Comparison of ENCODE assay signal across 17 cellular contexts in genomic region chr4:4418676-4419370, GRCh38. TPM values are rescaled to one million over a fixed set of nuclear protein-coding genes. Genes with fewer than 3 reads are reported as not detected.
DNase-seq lines count a peak whose midpoint lies in the region; ATAC-seq and TF ChIP-seq lines count a peak whose summit lies in the region.
"Had no signal": no experiment of that assay in that cellular context is flagged by ENCODE, and none has a peak within 500 bp of the region (broad histone marks: within the 10 kb centered on the region; RNA-seq: fewer than 3 reads in every experiment).

No MANE protein-coding gene starts in this region.

- H3K9ac ChIP-seq in Loucy (ENCODE audit: low read depth, low read length, poor library complexity, severe bottlenecking): peak overlapping the region; percentile 15

- H3K36me3 Mint-ChIP-seq in activated T-cell treated with anti-CD3 and anti-CD28 coated beads, Interleukin-2, amount 50 U/mL, for 4 hours (ENCODE audit: insufficient read depth): peaks cover 31% of the 10 kb centered on the region

- peak overlapping the region; percentile 48 to 61 for H3K27ac Mint-ChIP-seq in stimulated activated naive CD8-positive, alpha-beta T cell treated with anti-CD3 and anti-CD28 coated beads, Interleukin-15, amount 100 ng/mL, for 72 hours
- H3K27ac Mint-ChIP-seq: memory B cell had no signal

- H3K9me3 Mint-ChIP-seq in activated T-cell treated with anti-CD3 and anti-CD28 coated beads, Interleukin-2, amount 50 U/mL, for 4 hours: no peaks in the 10 kb centered on the region
- no peaks in the 10 kb centered on the region for H3K9me3 Mint-ChIP-seq in stimulated activated naive CD8-positive, alpha-beta T cell treated with anti-CD3 and anti-CD28 coated beads, Interleukin-15, amount 100 ng/mL, for 72 hours
- H3K9me3 Mint-ChIP-seq: neural crest cell had no signal

- H3K27me3 ChIP-seq in Loucy (ENCODE audit: insufficient read depth, low read length, poor library complexity, severe bottlenecking): no peaks in the 10 kb centered on the region

- H3K4me2 ChIP-seq in Loucy (ENCODE audit: low read depth, low read length, poor library complexity, severe bottlenecking): peak overlapping the region; percentile 64

- no peak for TF ChIP-seq CTCF in Loucy (conservative IDR thresholded peaks at IDR 0.05; ENCODE audit: low read length)

- no peaks in the 10 kb centered on the region for H3K79me2 ChIP-seq in Loucy (ENCODE audit: insufficient read depth, low read length)

- H3K9me2 ChIP-seq in Loucy (replicated peaks; ENCODE audit: low read depth, low read length): no peaks in the 10 kb centered on the region

- no peaks in the 10 kb centered on the region for H4K20me1 ChIP-seq in Loucy (ENCODE audit: insufficient read depth, low read length, poor library complexity, severe bottlenecking)

- peak overlapping the region; percentile 13 for H3K4me3 ChIP-seq in Loucy (ENCODE audit: low read length, poor library complexity, severe bottlenecking)

- peaks cover 26% of the 10 kb centered on the region; the same call in 1 of the 2 replicates for H3K36me3 ChIP-seq in Loucy (ENCODE audit: insufficient read depth, low read length)

- DNase-seq in activated T-cell treated with anti-CD3 and anti-CD28 coated beads, Interleukin-2, amount 50 U/mL, for 4 hours: no peak
- DNase-seq in activated T-cell treated with anti-CD3 and anti-CD28 coated beads for 4 hours (no peak), amniotic epithelial cell (ENCODE audit: low read depth) (peak; percentile 85), NCI-H1105 treated with DMSO at 0.1 percent for 48 hours (lab: John Stamatoyannopoulos, UW) (no peak), EL (no peak)
- DNase-seq in stimulated activated naive CD8-positive, alpha-beta T cell treated with anti-CD3 and anti-CD28 coated beads, Interleukin-15, amount 100 ng/mL, for 72 hours: no peak
- no peak for DNase-seq in effector CD8-positive, alpha-beta T cell (lab: John Stamatoyannopoulos, UW)
- DNase-seq: amniotic stem cell, DMS153, NCI-H226, SIG-M5, trophoblast cell had no signal

- no peaks in the 10 kb centered on the region for H3K27me3 Mint-ChIP-seq in activated T-cell treated with anti-CD3 and anti-CD28 coated beads, Interleukin-2, amount 50 U/mL, for 4 hours (ENCODE audit: low read depth)
- no peaks in the 10 kb centered on the region for H3K27me3 Mint-ChIP-seq in stimulated activated naive CD8-positive, alpha-beta T cell treated with anti-CD3 and anti-CD28 coated beads, Interleukin-15, amount 100 ng/mL, for 72 hours
- H3K27me3 Mint-ChIP-seq: memory B cell had no signal

- ATAC-seq in activated T-cell treated with anti-CD3 and anti-CD28 coated beads, Interleukin-2, amount 50 U/mL, for 4 hours: peak; percentile 42 to 57
- peak; percentile 71 for ATAC-seq in stimulated activated naive CD8-positive, alpha-beta T cell treated with anti-CD3 and anti-CD28 coated beads, Interleukin-15, amount 100 ng/mL, for 72 hours
- ATAC-seq: HepG2 had no signal

- H3K9me3 ChIP-seq in Loucy (ENCODE audit: insufficient read depth, low read depth, low read length): no peaks in the 10 kb centered on the region

- H3K4me1 Mint-ChIP-seq in activated T-cell treated with anti-CD3 and anti-CD28 coated beads, Interleukin-2, amount 50 U/mL, for 4 hours (ENCODE audit: low read depth): peaks cover 31% of the 10 kb centered on the region
- H3K4me1 Mint-ChIP-seq in stimulated activated naive CD8-positive, alpha-beta T cell treated with anti-CD3 and anti-CD28 coated beads, Interleukin-15, amount 100 ng/mL, for 72 hours: peaks cover 22% of the 10 kb centered on the region
- H3K4me1 Mint-ChIP-seq: memory B cell had no signal

- peaks cover 14% of the 10 kb centered on the region for H3K4me1 ChIP-seq in Loucy (ENCODE audit: insufficient read depth, low read length, poor library complexity, severe bottlenecking)

- no peak overlapping the region for H2AFZ ChIP-seq in Loucy (ENCODE audit: low read length)

- H3F3A ChIP-seq in Loucy (ENCODE audit: low read depth): no peaks in the 10 kb centered on the region

- no peak overlapping the region for H3K4me3 Mint-ChIP-seq in activated T-cell treated with anti-CD3 and anti-CD28 coated beads, Interleukin-2, amount 50 U/mL, for 4 hours
- H3K4me3 Mint-ChIP-seq in stimulated activated naive CD8-positive, alpha-beta T cell treated with anti-CD3 and anti-CD28 coated beads, Interleukin-15, amount 100 ng/mL, for 72 hours: peak overlapping the region in 1 of 2 donors; percentile 45
- H3K4me3 Mint-ChIP-seq: memory B cell, neural crest cell had no signal

RNA-seq across cellular contexts. Expression of gene NSG1, which starts 31.9 kb away (rescaled TPM):
- 1 to 10 TPM; 1.2 to 3.5 (median 1.9) TPM for total RNA-seq in activated T-cell treated with anti-CD3 and anti-CD28 coated beads, Interleukin-2, amount 50 U/mL, for 4 hours
- total RNA-seq: glomerular endothelial cell, HepG2 had no signal
